16 cellular contexts compared by ENCODE assay signal in the genomic region with DNA sequence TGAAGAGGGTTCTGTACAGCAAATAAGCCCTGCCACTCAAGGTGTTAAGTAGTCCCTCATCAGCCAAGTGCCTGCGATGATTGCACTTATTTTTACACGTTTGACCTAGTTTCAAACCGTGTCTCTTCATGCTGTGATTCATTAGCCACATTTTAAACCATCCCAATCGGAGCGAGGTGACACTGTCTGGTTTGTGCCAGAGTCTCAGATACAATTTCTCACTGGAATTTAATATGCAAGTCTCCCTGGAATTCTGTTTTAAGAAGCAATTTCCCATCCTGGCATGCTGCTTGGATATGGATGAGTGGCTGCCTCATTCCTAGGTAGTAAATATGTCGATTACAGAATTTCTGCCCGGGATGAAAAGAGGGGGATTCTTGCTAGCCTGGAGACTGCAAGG. TPM values are rescaled to one million over a fixed set of nuclear protein-coding genes. Genes with fewer than 3 reads are reported as not detected.
DNase-seq lines count a peak whose midpoint lies in the region; TF ChIP-seq lines count a peak whose summit lies in the region.
"Had no signal": no experiment of that assay in that cellular context is flagged by ENCODE, and none has a peak within 500 bp of the region (broad histone marks: within the 10 kb centered on the region; RNA-seq: fewer than 3 reads in every experiment).

No MANE protein-coding gene starts in this region.

- H3K36me3 Mint-ChIP-seq in activated CD4-positive, alpha-beta T cell treated with anti-CD3 and anti-CD28 coated beads, Interleukin-2, amount 10 ng/mL, durations not matched to agents 24 days and 14 days (ENCODE audit: low read depth): peaks cover 19% of the 10 kb centered on the region

- intact Hi-C loops in activated CD4-positive, alpha-beta T cell treated with anti-CD3 and anti-CD28 coated beads, Interleukin-2, amount 10 ng/mL, durations not matched to agents 24 days and 14 days (cut with micrococcal nuclease): no loop called here

- DNase-seq in NCI-H1092 treated with DMSO at 0.1 percent for 48 hours (lab: John Stamatoyannopoulos, UW): peak; percentile 17
- no peak for DNase-seq in NCI-H1092 (lab: John Stamatoyannopoulos, UW)
- no peak for DNase-seq in astrocyte of the cerebellum (ENCODE audit: low read depth)
- DNase-seq in glomerular visceral epithelial cell (ENCODE audit: extremely low spot score): peak; percentile 58
- DNase-seq in stimulated activated CD4-positive, alpha-beta T cell treated with anti-CD3 and anti-CD28 coated beads, Interleukin-2, amount 100 ng/mL, for 24 hours: no peak
- no peak for DNase-seq in activated CD4-positive, alpha-beta T cell treated with anti-CD3 and anti-CD28 coated beads, Interleukin-2, amount 10 ng/mL, durations not matched to agents 24 days and 14 days
- DNase-seq in hepatic stellate cell (ENCODE audit: low spot score): no peak
- DNase-seq: activated naive CD4-positive, alpha-beta T cell; DMS 273 treated with DMSO at 0.1 percent for 48 hours; foreskin keratinocyte; Karpas-422; Peyer's patch; T-helper 9 cell had no signal

- no peaks in the 10 kb centered on the region for H3K36me3 ChIP-seq in skeletal muscle satellite cell (ENCODE audit: insufficient read depth, low read length)
- H3K36me3 ChIP-seq: Peyer's patch had no signal

- H3K4me1 Mint-ChIP-seq in activated CD4-positive, alpha-beta T cell treated with anti-CD3 and anti-CD28 coated beads, Interleukin-2, amount 10 ng/mL, durations not matched to agents 24 days and 14 days: no peaks in the 10 kb centered on the region

- H3K9ac ChIP-seq in skeletal muscle satellite cell (ENCODE audit: low read depth, low read length): peak overlapping the region; percentile 87

- H3K9me3 ChIP-seq in skeletal muscle satellite cell (replicated peaks; ENCODE audit: low read length): no peaks in the 10 kb centered on the region
- H3K9me3 ChIP-seq: Peyer's patch had no signal

- peak overlapping the region; percentile 86 for H3K4me2 ChIP-seq in skeletal muscle satellite cell (ENCODE audit: low read length)

- no peak for TF ChIP-seq CTCF in astrocyte of the cerebellum (IDR thresholded peaks at IDR 0.05; ENCODE audit: low read depth, low read length, missing control alignments)

- H3K4me1 ChIP-seq in skeletal muscle satellite cell (ENCODE audit: control insufficient read depth, insufficient read depth, low read length): peaks cover 45% of the 10 kb centered on the region
- H3K4me1 ChIP-seq: Peyer's patch had no signal

- H3K27me3 Mint-ChIP-seq in activated CD4-positive, alpha-beta T cell treated with anti-CD3 and anti-CD28 coated beads, Interleukin-2, amount 10 ng/mL, durations not matched to agents 24 days and 14 days: no peaks in the 10 kb centered on the region
- H3K27me3 Mint-ChIP-seq: natural killer cell treated with Interleukin-12 subunit alpha and Interleukin-12 subunit beta and Interleukin-15 and Interleukin-18, amount 100 ng/mL, for 72 hours had no signal

- no peaks in the 10 kb centered on the region for H3K27me3 ChIP-seq in skeletal muscle satellite cell (ENCODE audit: control insufficient read depth, insufficient read depth, low read length)
- H3K27me3 ChIP-seq: foreskin keratinocyte, Peyer's patch had no signal

- peak overlapping the region; percentile 59 for H3K4me3 ChIP-seq in astrocyte of the cerebellum (ENCODE audit: low read depth, low read length)
- H3K4me3 ChIP-seq in skeletal muscle satellite cell (ENCODE audit: low read length): peak overlapping the region; percentile 70
- H3K4me3 ChIP-seq: Peyer's patch had no signal

- in situ Hi-C loops in astrocyte of the cerebellum (cut with HindIII; ENCODE audit: low sequenced_read_pairs): no loop called here

- no peaks in the 10 kb centered on the region for H3K9me3 Mint-ChIP-seq in activated CD4-positive, alpha-beta T cell treated with anti-CD3 and anti-CD28 coated beads, Interleukin-2, amount 10 ng/mL, durations not matched to agents 24 days and 14 days
- H3K9me3 Mint-ChIP-seq: natural killer cell treated with Interleukin-12 subunit alpha and Interleukin-12 subunit beta and Interleukin-15 and Interleukin-18, amount 100 ng/mL, for 72 hours had no signal

- H3K27ac Mint-ChIP-seq in activated CD4-positive, alpha-beta T cell treated with anti-CD3 and anti-CD28 coated beads, Interleukin-2, amount 10 ng/mL, durations not matched to agents 24 days and 14 days: no peak overlapping the region
- H3K27ac Mint-ChIP-seq: natural killer cell treated with Interleukin-12 subunit alpha and Interleukin-12 subunit beta and Interleukin-15 and Interleukin-18, amount 100 ng/mL, for 72 hours had no signal

- H3K4me3 Mint-ChIP-seq in activated CD4-positive, alpha-beta T cell treated with anti-CD3 and anti-CD28 coated beads, Interleukin-2, amount 10 ng/mL, durations not matched to agents 24 days and 14 days: no peak overlapping the region
- H3K4me3 Mint-ChIP-seq: natural killer cell treated with Interleukin-12 subunit alpha and Interleukin-12 subunit beta and Interleukin-15 and Interleukin-18, amount 100 ng/mL, for 72 hours had no signal

RNA-seq across cellular contexts. Expression of gene INSYN2B, which starts 1.6 kb away (rescaled TPM):
- 4.6 and 11.9 TPM in 2 replicates for total RNA-seq in skeletal muscle satellite cell (2012; rRNA removed)
- not detected in 2 replicates for total RNA-seq in activated CD4-positive, alpha-beta T cell treated with anti-CD3 and anti-CD28 coated beads, Interleukin-2, amount 10 ng/mL, durations not matched to agents 24 days and 14 days
- total RNA-seq: natural killer cell treated with Interleukin-12 subunit alpha and Interleukin-12 subunit beta and Interleukin-15 and Interleukin-18, amount 100 ng/mL, for 72 hours; ureter had no signal

Comparison
In these comparisons a context has a peak if more than half of its experiments do, and no peak if none do; other contexts are left out.
1. DNase-seq: peak in NCI-H1092 treated with DMSO at 0.1 percent for 48 hours (single experiment) and glomerular visceral epithelial cell (single experiment); none in NCI-H1092 (single experiment), astrocyte of the cerebellum (single experiment), stimulated activated CD4-positive, alpha-beta T cell treated with anti-CD3 and anti-CD28 coated beads, Interleukin-2, amount 100 ng/mL, for 24 hours (0 of 2), activated CD4-positive, alpha-beta T cell treated with anti-CD3 and anti-CD28 coated beads, Interleukin-2, amount 10 ng/mL, durations not matched to agents 24 days and 14 days (single experiment) and hepatic stellate cell (single experiment).